In genomic region chr3:143291826-143292447, GRCh38 we compare ENCODE assay signal across 15 cellular contexts.
"Had no signal": no experiment of that assay in that cellular context is flagged by ENCODE, and none has a peak within 500 bp of the region (broad histone marks: within the 10 kb centered on the region; RNA-seq: fewer than 3 reads in every experiment).

No MANE protein-coding gene starts in this region.

- H3K36me3 ChIP-seq: transverse colon had no signal

- H2AFZ ChIP-seq: parathyroid adenoma had no signal

- H3K27ac ChIP-seq: foreskin keratinocyte, parathyroid adenoma, transverse colon had no signal

- H3K4me3 ChIP-seq: transverse colon had no signal

- ATAC-seq: activated naive CD4-positive, alpha-beta T cell treated with anti-CD3 and anti-CD28 coated beads, Interleukin-2, amount 50 U/mL, for 72 hours; activated T-helper 17 cell treated with anti-CD3 and anti-CD28 coated beads, Interleukin-2, amount 50 U/mL, for 72 hours; foreskin keratinocyte; sciatic nerve; stimulated activated memory B cell treated with anti-CD40 and anti-IgM and Interleukin-4, amounts not matched to agents 10 μg/mL and 1 μg/mL and 100 μg/mL, for 72 hours; WTC11 had no signal

- H3K9me3 ChIP-seq: transverse colon had no signal

- H3K27me3 ChIP-seq: transverse colon had no signal

- H3K4me1 ChIP-seq: foreskin keratinocyte, parathyroid adenoma, transverse colon had no signal

- DNase-seq: activated T-cell treated with anti-CD3 and anti-CD28 coated beads, Interleukin-2, amount 50 U/mL, for 1 hour; aorta; caudate nucleus; foreskin keratinocyte; hippocampal formation; small intestine; stimulated activated CD4-positive, alpha-beta T cell treated with anti-CD3 and anti-CD28 coated beads, Interleukin-2, amount 100 ng/mL, for 24 hours; T1000; transverse colon had no signal

- H3K79me2 ChIP-seq: parathyroid adenoma had no signal

- H3K9ac ChIP-seq: parathyroid adenoma had no signal
